In genomic region chr1:160702100-160702499, GRCh38 we compare ENCODE assay signal across 23 cellular contexts. TPM values are rescaled to one million over a fixed set of nuclear protein-coding genes. Genes with fewer than 3 reads are reported as not detected.
A peak's percentile ranks its signal among the peaks of the same experiment; 100 is the strongest.
DNase-seq lines count a peak whose midpoint lies in the region; ATAC-seq lines count a peak whose summit lies in the region.
"Had no signal": no experiment of that assay in that cellular context is flagged by ENCODE, and none has a peak within 500 bp of the region (broad histone marks: within the 10 kb centered on the region; RNA-seq: fewer than 3 reads in every experiment).

No MANE protein-coding gene starts in this region.

- ATAC-seq in activated CD8-positive, alpha-beta T cell treated with anti-CD3 and anti-CD28 coated beads, Interleukin-2, amount 10 ng/mL, durations not matched to agents 7 days and 5 days: no peak
- no peak for ATAC-seq in naive thymus-derived CD4-positive, alpha-beta T cell
- ATAC-seq: gastrocnemius medialis, K562, psoas muscle had no signal

- no peaks in the 10 kb centered on the region for H3K9me3 ChIP-seq in CD8-positive, alpha-beta memory T cell (ENCODE audit: low read length)
- H3K9me3 ChIP-seq in naive thymus-derived CD4-positive, alpha-beta T cell (ENCODE audit: control insufficient read depth in 2 of 3, low read length in 3 of 3): no peaks in the 10 kb centered on the region
- H3K9me3 ChIP-seq: esophagus muscularis mucosa, gastrocnemius medialis, psoas muscle, tibial nerve had no signal

- CTCF ChIA-PET in CD8-positive, alpha-beta memory T cell (lab: Charles Lee): interaction anchor here (1.4 kb wide), 1 partner anchor 27 kb away, joined by 3 read pairs; no protein-coding TSS in a partner anchor
- CTCF ChIA-PET in activated CD8-positive, alpha-beta T cell treated with anti-CD3 and anti-CD28 coated beads, Interleukin-2, amount 10 ng/mL, durations not matched to agents 7 days and 5 days (lab: Charles Lee): interaction anchor here (1.0 to 3.1 kb wide), 5 partner anchors 20 to 369 kb away, joined by 3 to 29 read pairs (median 5); partner anchors contain the start of gene ITLN2
- CTCF ChIA-PET in naive thymus-derived CD4-positive, alpha-beta T cell (lab: Charles Lee): interaction anchor here (2.1 to 7.9 kb wide), 2 partner anchors 20 to 23 kb away, joined by 7 to 46 read pairs; no protein-coding TSS in a partner anchor

- no peak overlapping the region for H3K27ac Mint-ChIP-seq in activated T-cell treated with anti-CD3 and anti-CD28 coated beads, Interleukin-2, amount 50 U/mL, for 24 hours
- H3K27ac Mint-ChIP-seq in CD8-positive, alpha-beta memory T cell: peak overlapping the region in 7 of 8 donors; percentile 44 to 96 (median 83)
- H3K27ac Mint-ChIP-seq in activated CD8-positive, alpha-beta T cell treated with anti-CD3 and anti-CD28 coated beads, Interleukin-2, amount 10 ng/mL, durations not matched to agents 7 days and 5 days: peak overlapping the region; percentile 44
- peak overlapping the region in 6 of 9 donors; percentile 44 to 88 (median 82) for H3K27ac Mint-ChIP-seq in naive thymus-derived CD4-positive, alpha-beta T cell
- H3K27ac Mint-ChIP-seq: H9, nephron progenitor cell had no signal

- H3K36me3 Mint-ChIP-seq in activated T-cell treated with anti-CD3 and anti-CD28 coated beads, Interleukin-2, amount 50 U/mL, for 24 hours (ENCODE audit: low read depth): peaks cover 24% of the 10 kb centered on the region
- peaks cover 12 to 75% (median 20%) of the 10 kb centered on the region in 3 donors for H3K36me3 Mint-ChIP-seq in CD8-positive, alpha-beta memory T cell
- H3K36me3 Mint-ChIP-seq in activated CD8-positive, alpha-beta T cell treated with anti-CD3 and anti-CD28 coated beads, Interleukin-2, amount 10 ng/mL, durations not matched to agents 7 days and 5 days (ENCODE audit: low read depth): peaks cover 83% of the 10 kb centered on the region
- peaks cover 12 to 37% (median 33%) of the 10 kb centered on the region in 5 donors for H3K36me3 Mint-ChIP-seq in naive thymus-derived CD4-positive, alpha-beta T cell

- no peaks in the 10 kb centered on the region for H3K27me3 ChIP-seq in CD8-positive, alpha-beta memory T cell (ENCODE audit: insufficient read depth, low read length, poor library complexity, severe bottlenecking)
- no peaks in the 10 kb centered on the region for H3K27me3 ChIP-seq in naive thymus-derived CD4-positive, alpha-beta T cell (ENCODE audit: control insufficient read depth in 2 of 2, insufficient read depth in 2 of 2, low read length in 2 of 2)
- H3K27me3 ChIP-seq: esophagus muscularis mucosa, gastrocnemius medialis, tibial nerve had no signal

- peaks cover 89% of the 10 kb centered on the region for H3K4me1 Mint-ChIP-seq in activated T-cell treated with anti-CD3 and anti-CD28 coated beads, Interleukin-2, amount 50 U/mL, for 24 hours (ENCODE audit: low read depth)
- H3K4me1 Mint-ChIP-seq in CD8-positive, alpha-beta memory T cell: peaks cover 0 to 88% (median 24%) of the 10 kb centered on the region in 3 donors
- peaks cover 86% of the 10 kb centered on the region for H3K4me1 Mint-ChIP-seq in activated CD8-positive, alpha-beta T cell treated with anti-CD3 and anti-CD28 coated beads, Interleukin-2, amount 10 ng/mL, durations not matched to agents 7 days and 5 days (ENCODE audit: low read depth)
- peaks cover 21 to 87% (median 55%) of the 10 kb centered on the region in 7 donors for H3K4me1 Mint-ChIP-seq in naive thymus-derived CD4-positive, alpha-beta T cell

- H3K4me3 ChIP-seq in CD8-positive, alpha-beta memory T cell (ENCODE audit: low read length): no peak overlapping the region
- H3K4me3 ChIP-seq in naive thymus-derived CD4-positive, alpha-beta T cell (ENCODE audit: low read length): no peak overlapping the region
- H3K4me3 ChIP-seq: esophagus muscularis mucosa, gastrocnemius medialis, K562, psoas muscle, tibial nerve had no signal

- POLR2A ChIA-PET in CD8-positive, alpha-beta memory T cell (lab: Charles Lee): interaction anchor here (0.8 kb wide), 1 partner anchor 19 kb away, joined by 3 read pairs; no protein-coding TSS in a partner anchor
- POLR2A ChIA-PET in activated CD8-positive, alpha-beta T cell treated with anti-CD3 and anti-CD28 coated beads, Interleukin-2, amount 10 ng/mL, durations not matched to agents 7 days and 5 days (lab: Charles Lee): interaction anchor here (1.3 kb wide), 1 partner anchor 9 kb away, joined by 6 read pairs; the partner anchor contains the start of gene CD48
- POLR2A ChIA-PET in naive thymus-derived CD4-positive, alpha-beta T cell (lab: Charles Lee): interaction anchor here (1.2 to 1.8 kb wide), 2 partner anchors 9 to 74 kb away, joined by 3 to 7 read pairs; partner anchors contain the start of gene CD48

- no peak for DNase-seq in activated T-cell treated with anti-CD3 and anti-CD28 coated beads, Interleukin-2, amount 50 U/mL, for 24 hours
- DNase-seq in activated T-cell treated with anti-CD3 and anti-CD28 coated beads for 4 hours: no peak
- DNase-seq in CD8-positive, alpha-beta memory T cell: no peak
- no peak for DNase-seq in activated CD8-positive, alpha-beta T cell treated with anti-CD3 and anti-CD28 coated beads, Interleukin-2, amount 10 ng/mL, durations not matched to agents 7 days and 5 days
- no peak for DNase-seq in naive thymus-derived CD4-positive, alpha-beta T cell
- no peak for DNase-seq in cerebellar cortex (ENCODE audit: low spot score)
- no peak for DNase-seq in cardiac septum (ENCODE audit: low spot score)
- DNase-seq in iPS-NIHi11 (ENCODE audit: low spot score): no peak
- DNase-seq: ACHN; activated effector memory CD4-positive, alpha-beta T cell treated with anti-CD3 and anti-CD28 coated beads, Interleukin-2, amount 50 U/mL, for 16 hours; effector CD8-positive, alpha-beta T cell; gastrocnemius medialis; H9; NCI-H187; nephron progenitor cell; psoas muscle; Right ventricle myocardium superior; stimulated activated naive CD4-positive, alpha-beta T cell had no signal

- peaks cover 71% of the 10 kb centered on the region for H3K4me1 ChIP-seq in CD8-positive, alpha-beta memory T cell (ENCODE audit: insufficient read depth, low read length)
- H3K4me1 ChIP-seq in naive thymus-derived CD4-positive, alpha-beta T cell (ENCODE audit: control insufficient read depth in 2 of 2, insufficient read depth in 2 of 2, low read length in 2 of 2): peaks cover 52 to 61% of the 10 kb centered on the region in 2 donors
- H3K4me1 ChIP-seq: esophagus muscularis mucosa, gastrocnemius medialis, psoas muscle, tibial nerve had no signal

- H3K9me3 Mint-ChIP-seq in activated T-cell treated with anti-CD3 and anti-CD28 coated beads, Interleukin-2, amount 50 U/mL, for 24 hours: no peaks in the 10 kb centered on the region
- no peaks in the 10 kb centered on the region for H3K9me3 Mint-ChIP-seq in CD8-positive, alpha-beta memory T cell
- no peaks in the 10 kb centered on the region for H3K9me3 Mint-ChIP-seq in activated CD8-positive, alpha-beta T cell treated with anti-CD3 and anti-CD28 coated beads, Interleukin-2, amount 10 ng/mL, durations not matched to agents 7 days and 5 days (ENCODE audit: insufficient read depth)
- no peaks in the 10 kb centered on the region for H3K9me3 Mint-ChIP-seq in naive thymus-derived CD4-positive, alpha-beta T cell
- H3K9me3 Mint-ChIP-seq: H9, nephron progenitor cell had no signal

- H3K36me3 ChIP-seq in CD8-positive, alpha-beta memory T cell (ENCODE audit: insufficient read depth, low read length): peaks cover 5% of the 10 kb centered on the region
- H3K36me3 ChIP-seq in naive thymus-derived CD4-positive, alpha-beta T cell (ENCODE audit: control insufficient read depth in 2 of 3, insufficient read depth in 3 of 3, low read length in 3 of 3): peaks cover 0 to 17% (median 0%) of the 10 kb centered on the region in 3 experiments
- H3K36me3 ChIP-seq: esophagus muscularis mucosa, gastrocnemius medialis, tibial nerve had no signal

- H3K27me3 Mint-ChIP-seq in activated T-cell treated with anti-CD3 and anti-CD28 coated beads, Interleukin-2, amount 50 U/mL, for 24 hours: no peaks in the 10 kb centered on the region
- H3K27me3 Mint-ChIP-seq in CD8-positive, alpha-beta memory T cell: no peaks in the 10 kb centered on the region
- no peaks in the 10 kb centered on the region for H3K27me3 Mint-ChIP-seq in activated CD8-positive, alpha-beta T cell treated with anti-CD3 and anti-CD28 coated beads, Interleukin-2, amount 10 ng/mL, durations not matched to agents 7 days and 5 days (ENCODE audit: low read depth)
- no peaks in the 10 kb centered on the region for H3K27me3 Mint-ChIP-seq in naive thymus-derived CD4-positive, alpha-beta T cell

- H3K4me3 Mint-ChIP-seq in activated T-cell treated with anti-CD3 and anti-CD28 coated beads, Interleukin-2, amount 50 U/mL, for 24 hours: peak overlapping the region; percentile 8
- peak overlapping the region; percentile 19 to 86 (median 58) for H3K4me3 Mint-ChIP-seq in CD8-positive, alpha-beta memory T cell
- H3K4me3 Mint-ChIP-seq in activated CD8-positive, alpha-beta T cell treated with anti-CD3 and anti-CD28 coated beads, Interleukin-2, amount 10 ng/mL, durations not matched to agents 7 days and 5 days: no peak overlapping the region
- H3K4me3 Mint-ChIP-seq in naive thymus-derived CD4-positive, alpha-beta T cell: peak overlapping the region in 7 of 10 donors; percentile 41 to 73 (median 57)
- H3K4me3 Mint-ChIP-seq: H9, nephron progenitor cell had no signal

- intact Hi-C loops in naive thymus-derived CD4-positive, alpha-beta T cell (cut with micrococcal nuclease): no loop called here
- intact Hi-C loops in cardiac septum (cut with DNase I): no loop called here

- no peak overlapping the region for H3K27ac ChIP-seq in CD8-positive, alpha-beta memory T cell (ENCODE audit: low read depth, low read length)
- H3K27ac ChIP-seq in naive thymus-derived CD4-positive, alpha-beta T cell (ENCODE audit: low read depth, low read length): no peak overlapping the region
- H3K27ac ChIP-seq: C4-2B, esophagus muscularis mucosa, gastrocnemius medialis, psoas muscle, tibial nerve had no signal

RNA-seq across cellular contexts. Expression of gene CD48, which starts 9.5 kb away (rescaled TPM):
- total RNA-seq in CD8-positive, alpha-beta memory T cell: 100 to 1,000 TPM; 224 to 234 TPM
- 250 TPM for polyA plus RNA-seq in CD8-positive, alpha-beta memory T cell
- total RNA-seq in activated CD8-positive, alpha-beta T cell treated with anti-CD3 and anti-CD28 coated beads, Interleukin-2, amount 10 ng/mL, durations not matched to agents 7 days and 5 days: 100 to 1,000 TPM; 325 to 327 TPM
- 100 to 1,000 TPM; 253 to 438 (median 358) TPM for total RNA-seq in naive thymus-derived CD4-positive, alpha-beta T cell
- 100 to 1,000 TPM; 200 to 223 TPM for polyA plus RNA-seq in naive thymus-derived CD4-positive, alpha-beta T cell
- 1.00 TPM for total RNA-seq in cardiac septum
- total RNA-seq: chondrocyte, H9 had no signal

RNA-seq across cellular contexts. Expression of gene SLAMF7, which starts 36.9 kb away (rescaled TPM):
- 10 to 100 TPM; 79.5 to 97.4 TPM for total RNA-seq in CD8-positive, alpha-beta memory T cell
- polyA plus RNA-seq in CD8-positive, alpha-beta memory T cell: 165 TPM
- total RNA-seq in activated CD8-positive, alpha-beta T cell treated with anti-CD3 and anti-CD28 coated beads, Interleukin-2, amount 10 ng/mL, durations not matched to agents 7 days and 5 days: 100 to 1,000 TPM in 1 of 2 experiments, 10 to 100 TPM in 1; 88.5 to 102 TPM
- total RNA-seq in naive thymus-derived CD4-positive, alpha-beta T cell: 10 to 100 TPM in 2 of 5 experiments, 1 to 10 TPM in 3; 1.9 to 39.3 (median 7.7) TPM
- under 1 TPM; 0.21 to 0.52 TPM for polyA plus RNA-seq in naive thymus-derived CD4-positive, alpha-beta T cell
- 1.2 TPM for total RNA-seq in cardiac septum
- total RNA-seq: chondrocyte, H9 had no signal

RNA-seq across cellular contexts. Expression of gene SLAMF1, which starts 55.3 kb away (rescaled TPM):
- 10 to 100 TPM; 74.0 to 75.0 TPM for total RNA-seq in CD8-positive, alpha-beta memory T cell
- polyA plus RNA-seq in CD8-positive, alpha-beta memory T cell: 48.5 TPM
- total RNA-seq in activated CD8-positive, alpha-beta T cell treated with anti-CD3 and anti-CD28 coated beads, Interleukin-2, amount 10 ng/mL, durations not matched to agents 7 days and 5 days: 10 to 100 TPM; 48.5 to 50.1 TPM
- 10 to 100 TPM; 18.3 to 90.3 (median 31.9) TPM for total RNA-seq in naive thymus-derived CD4-positive, alpha-beta T cell
- polyA plus RNA-seq in naive thymus-derived CD4-positive, alpha-beta T cell: 10 to 100 TPM; 14.6 to 17.4 TPM
- total RNA-seq in cardiac septum: 1.0 TPM
- total RNA-seq: chondrocyte, gastrocnemius medialis, H9 had no signal

Comparison
In these comparisons a context has a peak if more than half of its experiments do, and no peak if none do; other contexts are left out.
1. RNA of gene CD48, which starts 9.5 kb away (total RNA-seq): 253 to 438 TPM in naive thymus-derived CD4-positive, alpha-beta T cell, 325 to 327 TPM in activated CD8-positive, alpha-beta T cell treated with anti-CD3 and anti-CD28 coated beads, Interleukin-2, amount 10 ng/mL, durations not matched to agents 7 days and 5 days and 224 to 234 TPM in CD8-positive, alpha-beta memory T cell; 1.00 TPM in cardiac septum (single experiment); every median in the first group is over 100 times any median in the second.